ENCODE assay signal across 1 cellular context in the genomic region with DNA sequence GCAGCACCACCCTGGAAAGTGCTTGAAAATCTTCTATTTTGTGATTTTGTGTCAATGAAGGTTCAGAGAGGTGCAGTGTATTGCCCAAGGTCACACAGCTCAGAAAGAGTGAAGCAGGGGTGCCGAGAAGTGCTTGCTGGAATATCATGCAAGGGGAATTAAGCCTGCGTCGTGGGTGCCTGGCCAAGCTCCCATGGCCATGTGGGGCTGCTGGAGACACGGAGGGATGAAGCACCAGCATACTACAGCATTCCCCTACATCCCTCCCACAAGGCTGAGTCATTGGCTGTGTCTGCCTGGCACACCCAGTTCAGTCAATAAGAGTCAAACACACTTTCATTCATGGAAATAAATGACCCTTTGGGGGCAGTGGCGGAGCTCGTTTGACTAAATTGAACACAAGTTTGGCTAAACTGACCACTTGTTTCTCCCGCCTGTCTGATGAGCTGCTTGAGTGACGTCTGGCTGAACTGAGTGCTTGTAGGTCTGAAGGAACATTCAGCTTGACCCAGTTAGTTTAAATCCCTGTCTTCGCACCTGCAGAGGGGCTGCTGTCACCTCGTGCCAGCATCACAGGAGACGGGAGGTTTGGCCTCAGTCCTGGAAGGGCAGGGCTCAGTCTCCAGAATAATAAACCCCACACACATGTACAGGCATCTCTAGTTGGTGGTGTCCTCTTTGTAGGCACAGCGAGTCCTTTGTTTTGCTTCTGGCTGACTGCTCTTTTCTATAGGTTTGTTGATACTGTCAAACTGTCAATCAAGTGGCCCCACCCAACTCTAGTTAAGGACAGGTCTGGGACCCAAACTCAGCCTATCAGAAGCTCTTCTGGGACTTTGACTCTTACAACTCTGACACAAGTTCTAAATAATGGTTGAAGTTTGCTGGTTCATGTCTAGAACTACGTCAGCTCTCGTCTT.
TF ChIP-seq lines count a peak whose summit lies in the region.

No MANE protein-coding gene starts in this region.

TF ChIP-seq in A549, 52 proteins besides CTCF, POLR2A, EP300 and RAD21 (continued from another document):
- TF ChIP-seq, protein P1, sequence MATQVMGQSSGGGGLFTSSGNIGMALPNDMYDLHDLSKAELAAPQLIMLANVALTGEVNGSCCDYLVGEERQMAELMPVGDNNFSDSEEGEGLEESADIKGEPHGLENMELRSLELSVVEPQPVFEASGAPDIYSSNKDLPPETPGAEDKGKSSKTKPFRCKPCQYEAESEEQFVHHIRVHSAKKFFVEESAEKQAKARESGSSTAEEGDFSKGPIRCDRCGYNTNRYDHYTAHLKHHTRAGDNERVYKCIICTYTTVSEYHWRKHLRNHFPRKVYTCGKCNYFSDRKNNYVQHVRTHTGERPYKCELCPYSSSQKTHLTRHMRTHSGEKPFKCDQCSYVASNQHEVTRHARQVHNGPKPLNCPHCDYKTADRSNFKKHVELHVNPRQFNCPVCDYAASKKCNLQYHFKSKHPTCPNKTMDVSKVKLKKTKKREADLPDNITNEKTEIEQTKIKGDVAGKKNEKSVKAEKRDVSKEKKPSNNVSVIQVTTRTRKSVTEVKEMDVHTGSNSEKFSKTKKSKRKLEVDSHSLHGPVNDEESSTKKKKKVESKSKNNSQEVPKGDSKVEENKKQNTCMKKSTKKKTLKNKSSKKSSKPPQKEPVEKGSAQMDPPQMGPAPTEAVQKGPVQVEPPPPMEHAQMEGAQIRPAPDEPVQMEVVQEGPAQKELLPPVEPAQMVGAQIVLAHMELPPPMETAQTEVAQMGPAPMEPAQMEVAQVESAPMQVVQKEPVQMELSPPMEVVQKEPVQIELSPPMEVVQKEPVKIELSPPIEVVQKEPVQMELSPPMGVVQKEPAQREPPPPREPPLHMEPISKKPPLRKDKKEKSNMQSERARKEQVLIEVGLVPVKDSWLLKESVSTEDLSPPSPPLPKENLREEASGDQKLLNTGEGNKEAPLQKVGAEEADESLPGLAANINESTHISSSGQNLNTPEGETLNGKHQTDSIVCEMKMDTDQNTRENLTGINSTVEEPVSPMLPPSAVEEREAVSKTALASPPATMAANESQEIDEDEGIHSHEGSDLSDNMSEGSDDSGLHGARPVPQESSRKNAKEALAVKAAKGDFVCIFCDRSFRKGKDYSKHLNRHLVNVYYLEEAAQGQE (IDR thresholded peaks at IDR 0.05) = no peak
- peak; percentile 62; the same call in 1 of the 2 replicates for TF ChIP-seq HOXA7 (CRISPR knock-in tag; IDR thresholded peaks at IDR 0.05)
- peak; percentile 72; the same call in 1 of the 2 replicates for TF ChIP-seq KDM1A (IDR thresholded peaks at IDR 0.05; ENCODE audit: low read depth)
- no peak for TF ChIP-seq FOXS1 (CRISPR knock-in tag; IDR thresholded peaks at IDR 0.05)
- no peak for TF ChIP-seq PHF8 (IDR thresholded peaks at IDR 0.05; ENCODE audit: borderline replicate concordance, low read depth)
- TF ChIP-seq, protein P2, sequence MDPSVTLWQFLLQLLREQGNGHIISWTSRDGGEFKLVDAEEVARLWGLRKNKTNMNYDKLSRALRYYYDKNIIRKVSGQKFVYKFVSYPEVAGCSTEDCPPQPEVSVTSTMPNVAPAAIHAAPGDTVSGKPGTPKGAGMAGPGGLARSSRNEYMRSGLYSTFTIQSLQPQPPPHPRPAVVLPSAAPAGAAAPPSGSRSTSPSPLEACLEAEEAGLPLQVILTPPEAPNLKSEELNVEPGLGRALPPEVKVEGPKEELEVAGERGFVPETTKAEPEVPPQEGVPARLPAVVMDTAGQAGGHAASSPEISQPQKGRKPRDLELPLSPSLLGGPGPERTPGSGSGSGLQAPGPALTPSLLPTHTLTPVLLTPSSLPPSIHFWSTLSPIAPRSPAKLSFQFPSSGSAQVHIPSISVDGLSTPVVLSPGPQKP (IDR thresholded peaks at IDR 0.05; ENCODE audit: low read depth, low read length) = no peak
- peak; percentile 47; the same call in 1 of the 2 replicates for TF ChIP-seq JUNB (IDR thresholded peaks at IDR 0.05)
- TF ChIP-seq, protein P3, sequence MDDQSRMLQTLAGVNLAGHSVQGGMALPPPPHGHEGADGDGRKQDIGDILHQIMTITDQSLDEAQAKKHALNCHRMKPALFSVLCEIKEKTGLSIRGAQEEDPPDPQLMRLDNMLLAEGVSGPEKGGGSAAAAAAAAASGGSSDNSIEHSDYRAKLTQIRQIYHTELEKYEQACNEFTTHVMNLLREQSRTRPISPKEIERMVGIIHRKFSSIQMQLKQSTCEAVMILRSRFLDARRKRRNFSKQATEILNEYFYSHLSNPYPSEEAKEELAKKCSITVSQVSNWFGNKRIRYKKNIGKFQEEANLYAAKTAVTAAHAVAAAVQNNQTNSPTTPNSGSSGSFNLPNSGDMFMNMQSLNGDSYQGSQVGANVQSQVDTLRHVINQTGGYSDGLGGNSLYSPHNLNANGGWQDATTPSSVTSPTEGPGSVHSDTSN (IDR thresholded peaks at IDR 0.05) = no peak
- no peak for TF ChIP-seq ZC3H11A (IDR thresholded peaks at IDR 0.05)
- TF ChIP-seq, protein P4, sequence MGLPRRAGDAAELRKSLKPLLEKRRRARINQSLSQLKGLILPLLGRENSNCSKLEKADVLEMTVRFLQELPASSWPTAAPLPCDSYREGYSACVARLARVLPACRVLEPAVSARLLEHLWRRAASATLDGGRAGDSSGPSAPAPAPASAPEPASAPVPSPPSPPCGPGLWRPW (IDR thresholded peaks at IDR 0.05) = no peak
- TF ChIP-seq, protein P5, sequence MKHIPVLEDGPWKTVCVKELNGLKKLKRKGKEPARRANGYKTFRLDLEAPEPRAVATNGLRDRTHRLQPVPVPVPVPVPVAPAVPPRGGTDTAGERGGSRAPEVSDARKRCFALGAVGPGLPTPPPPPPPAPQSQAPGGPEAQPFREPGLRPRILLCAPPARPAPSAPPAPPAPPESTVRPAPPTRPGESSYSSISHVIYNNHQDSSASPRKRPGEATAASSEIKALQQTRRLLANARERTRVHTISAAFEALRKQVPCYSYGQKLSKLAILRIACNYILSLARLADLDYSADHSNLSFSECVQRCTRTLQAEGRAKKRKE (CRISPR knock-in tag; IDR thresholded peaks at IDR 0.05; ENCODE audit: low read depth) = 0 out of 2 replicates have a peak, but pooled peaks have one; percentile 13
- no peak for TF ChIP-seq POLR2AphosphoS2 (conservative IDR thresholded peaks at IDR 0.05; ENCODE audit: low read length)
- TF ChIP-seq HOXB13 (CRISPR knock-in tag; IDR thresholded peaks at IDR 0.05; ENCODE audit: low read depth) = peak; percentile 22; the same call in 1 of the 2 replicates
- peak; percentile 91 for TF ChIP-seq MYC (IDR thresholded peaks at IDR 0.05; ENCODE audit: borderline replicate concordance, low read length)
- TF ChIP-seq FOSL2 (IDR thresholded peaks at IDR 0.05) = 0 out of 2 replicates have a peak, but pooled peaks have one; percentile 61
- TF ChIP-seq FOSL2 (CRISPR knock-in tag; IDR thresholded peaks at IDR 0.05) = peak; percentile 92
- 0 out of 2 replicates have a peak, but pooled peaks have one; percentile 37 for TF ChIP-seq ZNF302 (CRISPR knock-in tag; IDR thresholded peaks at IDR 0.05)
- no peak for TF ChIP-seq RCOR1 (IDR thresholded peaks at IDR 0.05; ENCODE audit: low read depth, low read length)
- TF ChIP-seq NPAS2 (CRISPR knock-in tag; IDR thresholded peaks at IDR 0.05; ENCODE audit: borderline replicate concordance) = no peak
- TF ChIP-seq, protein P6, sequence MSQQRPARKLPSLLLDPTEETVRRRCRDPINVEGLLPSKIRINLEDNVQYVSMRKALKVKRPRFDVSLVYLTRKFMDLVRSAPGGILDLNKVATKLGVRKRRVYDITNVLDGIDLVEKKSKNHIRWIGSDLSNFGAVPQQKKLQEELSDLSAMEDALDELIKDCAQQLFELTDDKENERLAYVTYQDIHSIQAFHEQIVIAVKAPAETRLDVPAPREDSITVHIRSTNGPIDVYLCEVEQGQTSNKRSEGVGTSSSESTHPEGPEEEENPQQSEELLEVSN (IDR thresholded peaks at IDR 0.05; ENCODE audit: borderline replicate concordance, low read depth) = peak; percentile 89
- no peak for TF ChIP-seq CBX8 (IDR thresholded peaks at IDR 0.05)
- TF ChIP-seq CHD4 (IDR thresholded peaks at IDR 0.05; ENCODE audit: borderline replicate concordance) = no peak
- TF ChIP-seq TFCP2L1 (CRISPR knock-in tag; IDR thresholded peaks at IDR 0.05) = 0 out of 2 replicates have a peak, but pooled peaks have one; percentile 31
- 0 out of 2 replicates have a peak, but pooled peaks have one; percentile 7 for TF ChIP-seq NFE2L2 (conservative IDR thresholded peaks at IDR 0.05; ENCODE audit: low read length)
- TF ChIP-seq, protein P7, sequence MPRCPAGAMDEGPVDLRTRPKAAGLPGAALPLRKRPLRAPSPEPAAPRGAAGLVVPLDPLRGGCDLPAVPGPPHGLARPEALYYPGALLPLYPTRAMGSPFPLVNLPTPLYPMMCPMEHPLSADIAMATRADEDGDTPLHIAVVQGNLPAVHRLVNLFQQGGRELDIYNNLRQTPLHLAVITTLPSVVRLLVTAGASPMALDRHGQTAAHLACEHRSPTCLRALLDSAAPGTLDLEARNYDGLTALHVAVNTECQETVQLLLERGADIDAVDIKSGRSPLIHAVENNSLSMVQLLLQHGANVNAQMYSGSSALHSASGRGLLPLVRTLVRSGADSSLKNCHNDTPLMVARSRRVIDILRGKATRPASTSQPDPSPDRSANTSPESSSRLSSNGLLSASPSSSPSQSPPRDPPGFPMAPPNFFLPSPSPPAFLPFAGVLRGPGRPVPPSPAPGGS (IDR thresholded peaks at IDR 0.05) = 0 out of 3 replicates have a peak, but pooled peaks have one; percentile 48
- TF ChIP-seq CBX2 (IDR thresholded peaks at IDR 0.05; ENCODE audit: borderline replicate concordance, low read depth) = no peak
- TF ChIP-seq ZFP36 (IDR thresholded peaks at IDR 0.05; ENCODE audit: borderline replicate concordance, partially characterized antibody) = peak; percentile 95
